ENCODE assay signal across 8 cellular contexts in genomic region chr7:66682350-66683093, GRCh38. TPM values are rescaled to one million over a fixed set of nuclear protein-coding genes. Genes with fewer than 3 reads are reported as not detected.
DNase-seq lines count a peak whose midpoint lies in the region; ATAC-seq and TF ChIP-seq lines count a peak whose summit lies in the region.

No MANE protein-coding gene starts in this region.

- H3K27me3 Mint-ChIP-seq in activated CD4-positive, alpha-beta T cell treated with anti-CD3 and anti-CD28 coated beads for 36 hours, result no peaks in the 10 kb centered on the region

- H3K79me2 ChIP-seq in PC-3 (ENCODE audit: low read length), result peaks cover 65% of the 10 kb centered on the region

- 5% methylated on average over 66 of the region's 66 CpGs for WGBS in ectodermal cell, 2 experiments

- no peaks in the 10 kb centered on the region for H3K27me3 ChIP-seq in PC-3 (ENCODE audit: low read length)
- H3K27me3 ChIP-seq in ectodermal cell (ENCODE audit: control insufficient read depth, insufficient read depth, low read length, poor library complexity, severe bottlenecking), result no peaks in the 10 kb centered on the region
- H3K27me3 ChIP-seq in mucosa of rectum (ENCODE audit: control insufficient read depth in 2 of 2, insufficient read depth in 2 of 2, low read length in 2 of 2), result no peaks in the 10 kb centered on the region

- no peaks in the 10 kb centered on the region for H3K9me2 ChIP-seq in PC-3 (replicated peaks; ENCODE audit: low read length)

- intact Hi-C loops in activated CD4-positive, alpha-beta T cell treated with anti-CD3 and anti-CD28 coated beads for 36 hours (cut with DNase I, micrococcal nuclease), result loop anchor here (1.0 to 10.0 kb wide), 11 partner anchors 28 to 314 kb away; partner anchors contain the start of genes RABGEF1 (in 2 of the 2), KCTD7 (in 1 of the 2), TMEM248 (in 1 of the 2) and TYW1 (in 1 of the 2)
- intact Hi-C loops in PC-3 (cut with micrococcal nuclease), result loop anchor here (2.0 kb wide), 2 partner anchors 28 to 58 kb away; partner anchors contain the start of gene RABGEF1

- CTCF ChIA-PET in activated CD4-positive, alpha-beta T cell treated with anti-CD3 and anti-CD28 coated beads for 36 hours (lab: Charles Lee), result interaction anchor here (0.7 kb wide), 1 partner anchor 17 kb away, joined by 4 read pairs; no protein-coding TSS in a partner anchor
- CTCF ChIA-PET in PC-3 (lab: Charles Lee), result no interaction called here

- H3K36me3 ChIP-seq in PC-3 (ENCODE audit: low read depth, low read length) (no peaks in the 10 kb centered on the region), ectodermal cell (ENCODE audit: control insufficient read depth, insufficient read depth, low read length) (no peaks in the 10 kb centered on the region), mucosa of rectum (ENCODE audit: control insufficient read depth in 2 of 2, insufficient read depth in 2 of 2, low read length in 2 of 2) (peaks cover 0 to 3% of the 10 kb centered on the region in 2 donors)

- no peaks in the 10 kb centered on the region for H3K9me3 ChIP-seq in PC-3 (ENCODE audit: low read length)
- H3K9me3 ChIP-seq in ectodermal cell (ENCODE audit: control insufficient read depth, low read length), result no peaks in the 10 kb centered on the region
- H3K9me3 ChIP-seq in mucosa of rectum (ENCODE audit: control insufficient read depth in 2 of 2, low read length in 2 of 2), result no peaks in the 10 kb centered on the region

- peaks cover 34% of the 10 kb centered on the region for H3K4me1 Mint-ChIP-seq in activated CD4-positive, alpha-beta T cell treated with anti-CD3 and anti-CD28 coated beads for 36 hours

- BruUV-seq in PC-3 (replicated peaks; lab: Mats Ljungman, UMichigan), result TSS peak; percentile 49

- H2AFZ ChIP-seq in PC-3 (ENCODE audit: low read length), result peak overlapping the region; percentile 77

- DNase-seq in activated CD4-positive, alpha-beta T cell treated with anti-CD3 and anti-CD28 coated beads for 36 hours, result peak; percentile 39
- DNase-seq in activated CD4-positive, alpha-beta T cell treated with anti-CD3 and anti-CD28 coated beads, Interleukin-2, amount 50 U/mL, for 4 hours, result no peak
- DNase-seq in PC-3 (peak; percentile 16), retina (no peak)

- no peaks in the 10 kb centered on the region for H4K20me1 ChIP-seq in PC-3 (ENCODE audit: low read length)

- H3K4me3 ChIP-seq in PC-3 (ENCODE audit: low read length), result peak overlapping the region; percentile 94
- peak overlapping the region; percentile 87 for H3K4me3 ChIP-seq in ectodermal cell (ENCODE audit: insufficient read depth, low read depth, low read length)
- peak overlapping the region; percentile 90 to 94 for H3K4me3 ChIP-seq in mucosa of rectum (ENCODE audit: low read length in 2 of 2)

- no peak for TF ChIP-seq CTCF in PC-3 (conservative IDR thresholded peaks at IDR 0.05; ENCODE audit: low read depth, low read length)

- H3F3A ChIP-seq in PC-3 (ENCODE audit: low read length, unreplicated experiment), result no peaks in the 10 kb centered on the region

- peaks cover 7% of the 10 kb centered on the region for H3K36me3 Mint-ChIP-seq in activated CD4-positive, alpha-beta T cell treated with anti-CD3 and anti-CD28 coated beads for 36 hours (ENCODE audit: low read depth)

- H3K27ac ChIP-seq in PC-3 (ENCODE audit: low read length) (peak overlapping the region; percentile 23; the same call in 1 of the 2 replicates), ectodermal cell (ENCODE audit: insufficient read depth, low read depth, low read length, poor library complexity, severe bottlenecking) (no peak overlapping the region), mucosa of rectum (ENCODE audit: low read depth in 2 of 2, low read length in 2 of 2) (peak overlapping the region; percentile 97 to 98)

- peak overlapping the region; percentile 37 for H3K27ac Mint-ChIP-seq in activated CD4-positive, alpha-beta T cell treated with anti-CD3 and anti-CD28 coated beads for 36 hours

- ATAC-seq in activated CD4-positive, alpha-beta T cell treated with anti-CD3 and anti-CD28 coated beads for 36 hours, result no peak
- ATAC-seq in HG02571 (IDR thresholded peaks at IDR 0.05; ENCODE audit: unreplicated experiment) (peak; percentile 23), PC-3 (peak; percentile 27), HG02970 (IDR thresholded peaks at IDR 0.05; ENCODE audit: low FRiP score, unreplicated experiment) (no peak)

- POLR2A ChIA-PET in activated CD4-positive, alpha-beta T cell treated with anti-CD3 and anti-CD28 coated beads for 36 hours (lab: Charles Lee), result no interaction called here
- POLR2A ChIA-PET in PC-3 (lab: Charles Lee; ENCODE audit: unreplicated experiment), result interaction anchor here (0.5 kb wide), 1 partner anchor 58 kb away, joined by 3 read pairs; the partner anchor contains the start of gene RABGEF1

- peak overlapping the region; percentile 90 for H3K4me3 Mint-ChIP-seq in activated CD4-positive, alpha-beta T cell treated with anti-CD3 and anti-CD28 coated beads for 36 hours

- H3K4me2 ChIP-seq in PC-3 (ENCODE audit: low read length), result peak overlapping the region; percentile 86

- H3K4me1 ChIP-seq in PC-3 (ENCODE audit: insufficient read depth, low read length) (peaks cover 21% of the 10 kb centered on the region), ectodermal cell (ENCODE audit: control insufficient read depth, insufficient read depth, low read length) (no peaks in the 10 kb centered on the region), mucosa of rectum (ENCODE audit: control insufficient read depth in 2 of 2, insufficient read depth in 2 of 2, low read length in 2 of 2) (peaks cover 9 to 12% of the 10 kb centered on the region in 2 donors)

- H3K9ac ChIP-seq in PC-3 (ENCODE audit: low read length) (peak overlapping the region; percentile 92), mucosa of rectum (ENCODE audit: low read depth in 1 of 2, low read length in 2 of 2) (peak overlapping the region; percentile 84 to 97)

- H3K9me3 Mint-ChIP-seq in activated CD4-positive, alpha-beta T cell treated with anti-CD3 and anti-CD28 coated beads for 36 hours (ENCODE audit: low read depth), result peaks cover under 1% of the 10 kb centered on the region

RNA-seq across cellular contexts. Expression of gene KCTD7, which starts 53.8 kb away (rescaled TPM):
- 1 to 10 TPM; 7.8 TPM for total RNA-seq in activated CD4-positive, alpha-beta T cell treated with anti-CD3 and anti-CD28 coated beads for 36 hours
- total RNA-seq in PC-3 (2014; rRNA removed), result 5.5 and 7.4 TPM in 2 replicates
- polyA plus RNA-seq in ectodermal cell (2013, experiment 1 of 4), result 17.1 TPM
- 18.1 TPM for polyA plus RNA-seq in ectodermal cell (2013, experiment 2 of 4)
- 14.1 TPM for polyA plus RNA-seq in ectodermal cell (2013, experiment 3 of 4)
- polyA plus RNA-seq in ectodermal cell (2013, experiment 4 of 4), result 17.2 TPM

RNA-seq across cellular contexts. Expression of gene RABGEF1, which starts 58.0 kb away (rescaled TPM):
- total RNA-seq in activated CD4-positive, alpha-beta T cell treated with anti-CD3 and anti-CD28 coated beads for 36 hours, result 10 to 100 TPM; 19.3 to 22.5 TPM
- total RNA-seq in PC-3 (2014; rRNA removed), result 19.8 and 20.8 TPM in 2 replicates
- polyA plus RNA-seq in ectodermal cell (2013, experiment 1 of 4), result 23.5 TPM
- polyA plus RNA-seq in ectodermal cell (2013, experiment 2 of 4), result 22.3 TPM
- polyA plus RNA-seq in ectodermal cell (2013, experiment 3 of 4), result 17.1 TPM
- 19.5 TPM for polyA plus RNA-seq in ectodermal cell (2013, experiment 4 of 4)

Comparison
In these comparisons a context has a peak if more than half of its experiments do, and no peak if none do; other contexts are left out.
1. DNase-seq: peak in activated CD4-positive, alpha-beta T cell treated with anti-CD3 and anti-CD28 coated beads for 36 hours (single experiment) and PC-3 (single experiment); none in activated CD4-positive, alpha-beta T cell treated with anti-CD3 and anti-CD28 coated beads, Interleukin-2, amount 50 U/mL, for 4 hours (0 of 2) and retina (single experiment).
2. ATAC-seq: peak in HG02571 (single experiment) and PC-3 (single experiment); none in activated CD4-positive, alpha-beta T cell treated with anti-CD3 and anti-CD28 coated beads for 36 hours (single experiment) and HG02970 (single experiment).
3. Peak in every context shown above with its lines, with median percentiles within 50 percentile points of each other: H3K4me3 ChIP-seq.